ENCODE assay signal across 1 cellular context in the genomic region with DNA sequence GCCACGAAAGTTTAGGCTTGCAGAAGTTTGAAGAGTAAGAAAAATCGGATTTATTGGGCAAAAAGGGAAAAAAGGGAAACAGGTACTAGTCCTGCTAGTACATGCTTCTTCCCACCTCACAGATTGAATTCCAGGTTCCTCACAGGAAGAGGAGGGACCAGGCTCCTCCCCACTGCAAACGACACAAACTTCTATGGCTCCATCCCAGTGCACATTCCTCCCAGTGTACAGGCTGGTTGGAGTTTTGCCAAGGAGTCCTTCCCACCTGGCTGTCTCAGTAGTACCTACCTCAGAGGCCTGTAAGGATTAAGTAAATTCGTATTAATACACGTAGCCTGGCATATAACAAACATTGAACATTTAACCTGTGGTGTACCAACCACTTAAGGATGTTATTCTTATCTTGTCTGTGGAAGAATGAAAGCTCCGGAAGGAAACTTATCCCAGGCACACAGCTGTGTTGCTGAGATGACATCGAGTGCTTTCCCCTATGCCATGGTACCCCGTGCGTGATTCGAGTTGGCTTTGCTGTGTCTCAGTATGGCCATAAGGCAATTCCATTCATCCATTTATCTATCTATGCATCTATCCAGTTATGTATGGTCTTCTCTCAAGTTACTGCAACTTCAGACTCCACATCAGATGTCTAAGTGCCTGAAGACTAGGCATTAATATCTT.
TF ChIP-seq lines count a peak whose summit lies in the region.

No MANE protein-coding gene starts in this region.

TF ChIP-seq in WTC11, 78 proteins besides CTCF, POLR2A, EP300 and RAD21:
- TF ChIP-seq IRF2 (CRISPR knock-in tag; IDR thresholded peaks at IDR 0.05; ENCODE audit: borderline replicate concordance, low read depth) (no peak), HMGA2 (CRISPR knock-in tag; IDR thresholded peaks at IDR 0.05) (no peak), FOXJ3 (CRISPR knock-in tag; IDR thresholded peaks at IDR 0.05; ENCODE audit: borderline replicate concordance) (no peak), CREM (CRISPR knock-in tag; IDR thresholded peaks at IDR 0.05) (no peak), ZBTB21 (CRISPR knock-in tag; IDR thresholded peaks at IDR 0.05; ENCODE audit: borderline replicate concordance) (no peak), ZNF317 (CRISPR knock-in tag; IDR thresholded peaks at IDR 0.05; ENCODE audit: borderline replicate concordance, low read depth) (no peak), RELA (CRISPR knock-in tag; IDR thresholded peaks at IDR 0.05; ENCODE audit: borderline replicate concordance) (no peak), ELF4 (CRISPR knock-in tag; IDR thresholded peaks at IDR 0.05; ENCODE audit: low read depth) (no peak), RORB (CRISPR knock-in tag; IDR thresholded peaks at IDR 0.05) (no peak), ZNF121 (CRISPR knock-in tag; IDR thresholded peaks at IDR 0.05) (no peak), GABPB1 (CRISPR knock-in tag; IDR thresholded peaks at IDR 0.05) (no peak), TP53 (CRISPR knock-in tag; IDR thresholded peaks at IDR 0.05) (no peak), AR (CRISPR knock-in tag; IDR thresholded peaks at IDR 0.05) (peak; percentile 89), SP1 (CRISPR knock-in tag; conservative IDR thresholded peaks at IDR 0.05) (no peak), PREB (CRISPR knock-in tag; IDR thresholded peaks at IDR 0.05; ENCODE audit: borderline replicate concordance) (no peak), CREB1 (CRISPR knock-in tag; IDR thresholded peaks at IDR 0.05) (no peak), SMAD4 (CRISPR knock-in tag; IDR thresholded peaks at IDR 0.05) (no peak), EMX1 (CRISPR knock-in tag; IDR thresholded peaks at IDR 0.05) (peak; percentile 92; the same call in 1 of the 2 replicates), NR3C1 (CRISPR knock-in tag; conservative IDR thresholded peaks at IDR 0.05; ENCODE audit: low read depth) (no peak)
- TF ChIP-seq, protein P1, sequence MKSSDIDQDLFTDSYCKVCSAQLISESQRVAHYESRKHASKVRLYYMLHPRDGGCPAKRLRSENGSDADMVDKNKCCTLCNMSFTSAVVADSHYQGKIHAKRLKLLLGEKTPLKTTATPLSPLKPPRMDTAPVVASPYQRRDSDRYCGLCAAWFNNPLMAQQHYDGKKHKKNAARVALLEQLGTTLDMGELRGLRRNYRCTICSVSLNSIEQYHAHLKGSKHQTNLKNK (CRISPR knock-in tag; IDR thresholded peaks at IDR 0.05), result 0 out of 2 replicates have a peak, but pooled peaks have one; percentile 23
- TF ChIP-seq, protein P2, sequence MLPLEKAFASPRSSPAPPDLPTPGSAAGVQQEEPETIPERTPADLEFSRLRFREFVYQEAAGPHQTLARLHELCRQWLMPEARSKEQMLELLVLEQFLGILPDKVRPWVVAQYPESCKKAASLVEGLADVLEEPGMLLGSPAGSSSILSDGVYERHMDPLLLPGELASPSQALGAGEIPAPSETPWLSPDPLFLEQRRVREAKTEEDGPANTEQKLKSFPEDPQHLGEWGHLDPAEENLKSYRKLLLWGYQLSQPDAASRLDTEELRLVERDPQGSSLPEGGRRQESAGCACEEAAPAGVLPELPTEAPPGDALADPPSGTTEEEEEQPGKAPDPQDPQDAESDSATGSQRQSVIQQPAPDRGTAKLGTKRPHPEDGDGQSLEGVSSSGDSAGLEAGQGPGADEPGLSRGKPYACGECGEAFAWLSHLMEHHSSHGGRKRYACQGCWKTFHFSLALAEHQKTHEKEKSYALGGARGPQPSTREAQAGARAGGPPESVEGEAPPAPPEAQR (CRISPR knock-in tag; IDR thresholded peaks at IDR 0.05), result no peak
- TF ChIP-seq, protein P3, sequence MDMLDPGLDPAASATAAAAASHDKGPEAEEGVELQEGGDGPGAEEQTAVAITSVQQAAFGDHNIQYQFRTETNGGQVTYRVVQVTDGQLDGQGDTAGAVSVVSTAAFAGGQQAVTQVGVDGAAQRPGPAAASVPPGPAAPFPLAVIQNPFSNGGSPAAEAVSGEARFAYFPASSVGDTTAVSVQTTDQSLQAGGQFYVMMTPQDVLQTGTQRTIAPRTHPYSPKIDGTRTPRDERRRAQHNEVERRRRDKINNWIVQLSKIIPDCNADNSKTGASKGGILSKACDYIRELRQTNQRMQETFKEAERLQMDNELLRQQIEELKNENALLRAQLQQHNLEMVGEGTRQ (CRISPR knock-in tag; IDR thresholded peaks at IDR 0.05), result no peak
- TF ChIP-seq, protein P4, sequence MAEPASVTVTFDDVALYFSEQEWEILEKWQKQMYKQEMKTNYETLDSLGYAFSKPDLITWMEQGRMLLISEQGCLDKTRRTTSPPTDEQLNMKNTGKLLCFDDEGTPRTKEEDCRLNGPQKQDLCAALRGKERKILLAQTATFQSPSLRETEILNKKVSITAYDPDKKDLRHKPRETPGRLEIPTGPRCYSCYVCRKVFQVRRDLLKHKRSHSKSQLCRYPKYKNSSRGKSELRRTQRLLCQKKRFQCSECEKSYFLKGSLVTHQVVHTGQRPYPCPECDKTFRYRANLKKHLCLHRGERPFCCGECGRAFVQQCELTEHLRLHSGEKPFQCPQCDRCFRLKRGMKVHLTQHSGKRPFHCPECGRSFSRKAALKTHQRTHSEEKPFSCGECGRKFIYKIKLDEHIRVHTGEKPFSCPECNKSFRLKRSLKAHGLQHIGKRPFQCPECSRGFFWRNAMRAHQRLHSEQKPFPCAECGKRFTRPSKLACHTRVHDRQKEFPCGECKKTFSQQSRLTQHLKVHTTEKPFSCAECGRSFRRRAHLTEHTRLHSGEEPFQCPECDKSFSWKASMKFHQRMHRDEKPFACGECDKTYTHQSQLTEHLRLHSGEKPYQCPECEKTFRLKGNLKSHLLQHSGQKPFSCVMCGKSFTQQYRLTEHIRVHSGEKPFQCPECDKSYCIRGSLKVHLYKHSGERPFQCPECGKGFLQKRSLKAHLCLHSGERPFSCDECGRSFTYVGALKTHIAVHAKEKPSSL (CRISPR knock-in tag; conservative IDR thresholded peaks at IDR 0.05), result peak; percentile 90
- TF ChIP-seq, protein P5, sequence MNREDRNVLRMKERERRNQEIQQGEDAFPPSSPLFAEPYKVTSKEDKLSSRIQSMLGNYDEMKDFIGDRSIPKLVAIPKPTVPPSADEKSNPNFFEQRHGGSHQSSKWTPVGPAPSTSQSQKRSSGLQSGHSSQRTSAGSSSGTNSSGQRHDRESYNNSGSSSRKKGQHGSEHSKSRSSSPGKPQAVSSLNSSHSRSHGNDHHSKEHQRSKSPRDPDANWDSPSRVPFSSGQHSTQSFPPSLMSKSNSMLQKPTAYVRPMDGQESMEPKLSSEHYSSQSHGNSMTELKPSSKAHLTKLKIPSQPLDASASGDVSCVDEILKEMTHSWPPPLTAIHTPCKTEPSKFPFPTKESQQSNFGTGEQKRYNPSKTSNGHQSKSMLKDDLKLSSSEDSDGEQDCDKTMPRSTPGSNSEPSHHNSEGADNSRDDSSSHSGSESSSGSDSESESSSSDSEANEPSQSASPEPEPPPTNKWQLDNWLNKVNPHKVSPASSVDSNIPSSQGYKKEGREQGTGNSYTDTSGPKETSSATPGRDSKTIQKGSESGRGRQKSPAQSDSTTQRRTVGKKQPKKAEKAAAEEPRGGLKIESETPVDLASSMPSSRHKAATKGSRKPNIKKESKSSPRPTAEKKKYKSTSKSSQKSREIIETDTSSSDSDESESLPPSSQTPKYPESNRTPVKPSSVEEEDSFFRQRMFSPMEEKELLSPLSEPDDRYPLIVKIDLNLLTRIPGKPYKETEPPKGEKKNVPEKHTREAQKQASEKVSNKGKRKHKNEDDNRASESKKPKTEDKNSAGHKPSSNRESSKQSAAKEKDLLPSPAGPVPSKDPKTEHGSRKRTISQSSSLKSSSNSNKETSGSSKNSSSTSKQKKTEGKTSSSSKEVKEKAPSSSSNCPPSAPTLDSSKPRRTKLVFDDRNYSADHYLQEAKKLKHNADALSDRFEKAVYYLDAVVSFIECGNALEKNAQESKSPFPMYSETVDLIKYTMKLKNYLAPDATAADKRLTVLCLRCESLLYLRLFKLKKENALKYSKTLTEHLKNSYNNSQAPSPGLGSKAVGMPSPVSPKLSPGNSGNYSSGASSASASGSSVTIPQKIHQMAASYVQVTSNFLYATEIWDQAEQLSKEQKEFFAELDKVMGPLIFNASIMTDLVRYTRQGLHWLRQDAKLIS (CRISPR knock-in tag; IDR thresholded peaks at IDR 0.05; ENCODE audit: borderline replicate concordance), result no peak
- TF ChIP-seq, protein P6, sequence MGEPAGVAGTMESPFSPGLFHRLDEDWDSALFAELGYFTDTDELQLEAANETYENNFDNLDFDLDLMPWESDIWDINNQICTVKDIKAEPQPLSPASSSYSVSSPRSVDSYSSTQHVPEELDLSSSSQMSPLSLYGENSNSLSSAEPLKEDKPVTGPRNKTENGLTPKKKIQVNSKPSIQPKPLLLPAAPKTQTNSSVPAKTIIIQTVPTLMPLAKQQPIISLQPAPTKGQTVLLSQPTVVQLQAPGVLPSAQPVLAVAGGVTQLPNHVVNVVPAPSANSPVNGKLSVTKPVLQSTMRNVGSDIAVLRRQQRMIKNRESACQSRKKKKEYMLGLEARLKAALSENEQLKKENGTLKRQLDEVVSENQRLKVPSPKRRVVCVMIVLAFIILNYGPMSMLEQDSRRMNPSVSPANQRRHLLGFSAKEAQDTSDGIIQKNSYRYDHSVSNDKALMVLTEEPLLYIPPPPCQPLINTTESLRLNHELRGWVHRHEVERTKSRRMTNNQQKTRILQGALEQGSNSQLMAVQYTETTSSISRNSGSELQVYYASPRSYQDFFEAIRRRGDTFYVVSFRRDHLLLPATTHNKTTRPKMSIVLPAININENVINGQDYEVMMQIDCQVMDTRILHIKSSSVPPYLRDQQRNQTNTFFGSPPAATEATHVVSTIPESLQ (CRISPR knock-in tag; IDR thresholded peaks at IDR 0.05), result no peak
- TF ChIP-seq, protein P7, sequence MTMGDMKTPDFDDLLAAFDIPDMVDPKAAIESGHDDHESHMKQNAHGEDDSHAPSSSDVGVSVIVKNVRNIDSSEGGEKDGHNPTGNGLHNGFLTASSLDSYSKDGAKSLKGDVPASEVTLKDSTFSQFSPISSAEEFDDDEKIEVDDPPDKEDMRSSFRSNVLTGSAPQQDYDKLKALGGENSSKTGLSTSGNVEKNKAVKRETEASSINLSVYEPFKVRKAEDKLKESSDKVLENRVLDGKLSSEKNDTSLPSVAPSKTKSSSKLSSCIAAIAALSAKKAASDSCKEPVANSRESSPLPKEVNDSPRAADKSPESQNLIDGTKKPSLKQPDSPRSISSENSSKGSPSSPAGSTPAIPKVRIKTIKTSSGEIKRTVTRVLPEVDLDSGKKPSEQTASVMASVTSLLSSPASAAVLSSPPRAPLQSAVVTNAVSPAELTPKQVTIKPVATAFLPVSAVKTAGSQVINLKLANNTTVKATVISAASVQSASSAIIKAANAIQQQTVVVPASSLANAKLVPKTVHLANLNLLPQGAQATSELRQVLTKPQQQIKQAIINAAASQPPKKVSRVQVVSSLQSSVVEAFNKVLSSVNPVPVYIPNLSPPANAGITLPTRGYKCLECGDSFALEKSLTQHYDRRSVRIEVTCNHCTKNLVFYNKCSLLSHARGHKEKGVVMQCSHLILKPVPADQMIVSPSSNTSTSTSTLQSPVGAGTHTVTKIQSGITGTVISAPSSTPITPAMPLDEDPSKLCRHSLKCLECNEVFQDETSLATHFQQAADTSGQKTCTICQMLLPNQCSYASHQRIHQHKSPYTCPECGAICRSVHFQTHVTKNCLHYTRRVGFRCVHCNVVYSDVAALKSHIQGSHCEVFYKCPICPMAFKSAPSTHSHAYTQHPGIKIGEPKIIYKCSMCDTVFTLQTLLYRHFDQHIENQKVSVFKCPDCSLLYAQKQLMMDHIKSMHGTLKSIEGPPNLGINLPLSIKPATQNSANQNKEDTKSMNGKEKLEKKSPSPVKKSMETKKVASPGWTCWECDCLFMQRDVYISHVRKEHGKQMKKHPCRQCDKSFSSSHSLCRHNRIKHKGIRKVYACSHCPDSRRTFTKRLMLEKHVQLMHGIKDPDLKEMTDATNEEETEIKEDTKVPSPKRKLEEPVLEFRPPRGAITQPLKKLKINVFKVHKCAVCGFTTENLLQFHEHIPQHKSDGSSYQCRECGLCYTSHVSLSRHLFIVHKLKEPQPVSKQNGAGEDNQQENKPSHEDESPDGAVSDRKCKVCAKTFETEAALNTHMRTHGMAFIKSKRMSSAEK (CRISPR knock-in tag; IDR thresholded peaks at IDR 0.05; ENCODE audit: borderline replicate concordance), result 0 out of 2 replicates have a peak, but pooled peaks have one; percentile 65
- TF ChIP-seq, protein P8, sequence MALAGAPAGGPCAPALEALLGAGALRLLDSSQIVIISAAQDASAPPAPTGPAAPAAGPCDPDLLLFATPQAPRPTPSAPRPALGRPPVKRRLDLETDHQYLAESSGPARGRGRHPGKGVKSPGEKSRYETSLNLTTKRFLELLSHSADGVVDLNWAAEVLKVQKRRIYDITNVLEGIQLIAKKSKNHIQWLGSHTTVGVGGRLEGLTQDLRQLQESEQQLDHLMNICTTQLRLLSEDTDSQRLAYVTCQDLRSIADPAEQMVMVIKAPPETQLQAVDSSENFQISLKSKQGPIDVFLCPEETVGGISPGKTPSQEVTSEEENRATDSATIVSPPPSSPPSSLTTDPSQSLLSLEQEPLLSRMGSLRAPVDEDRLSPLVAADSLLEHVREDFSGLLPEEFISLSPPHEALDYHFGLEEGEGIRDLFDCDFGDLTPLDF (CRISPR knock-in tag; IDR thresholded peaks at IDR 0.05), result no peak
